17 cellular contexts compared by ENCODE assay signal in the genomic region with DNA sequence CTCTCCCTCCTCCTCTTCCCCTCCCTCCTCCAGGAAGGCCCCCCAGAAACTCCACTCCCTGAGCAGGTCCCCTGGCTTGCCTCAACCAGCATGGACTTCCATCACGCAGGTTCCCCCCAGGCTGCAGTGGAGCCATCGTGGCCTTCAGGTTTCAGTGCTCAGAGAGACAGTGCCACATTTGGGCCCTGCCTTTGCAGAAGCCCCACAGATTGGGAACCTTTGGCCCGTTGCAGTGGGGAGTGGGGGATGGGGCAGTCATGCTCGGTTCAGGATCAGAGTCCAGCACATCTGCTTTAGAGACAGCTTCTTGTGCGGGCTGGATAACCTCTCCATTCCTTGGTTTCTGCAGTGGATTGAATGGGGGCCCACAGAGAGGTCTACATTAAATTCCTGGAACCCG.
DNase-seq lines count a peak whose midpoint lies in the region; FAIRE-seq and TF ChIP-seq lines count a peak whose summit lies in the region.
"Had no signal": no experiment of that assay in that cellular context is flagged by ENCODE, and none has a peak within 500 bp of the region (broad histone marks: within the 10 kb centered on the region; RNA-seq: fewer than 3 reads in every experiment).

No MANE protein-coding gene starts in this region.

- H3K9ac ChIP-seq in kidney (ENCODE audit: low read length in 2 of 2), result no peak overlapping the region
- H3K9ac ChIP-seq: BLaER1, GM23248 had no signal

- no peaks in the 10 kb centered on the region for H3K36me3 ChIP-seq in kidney (ENCODE audit: control insufficient read depth in 1 of 2, insufficient read depth in 2 of 2, low read length in 2 of 2)
- H3K36me3 ChIP-seq in osteoblast (ENCODE audit: insufficient read depth, low read length), result no peaks in the 10 kb centered on the region
- no peaks in the 10 kb centered on the region for H3K36me3 ChIP-seq in tibial artery
- no peaks in the 10 kb centered on the region for H3K36me3 ChIP-seq in brain microvascular endothelial cell (replicated peaks)

- H2AFZ ChIP-seq in osteoblast (ENCODE audit: low read length), result no peak overlapping the region
- H2AFZ ChIP-seq: GM23248 had no signal

- no peak overlapping the region for H3K27ac ChIP-seq in kidney (ENCODE audit: low read depth in 2 of 2, low read length in 2 of 2)
- H3K27ac ChIP-seq in osteoblast (ENCODE audit: low read depth, low read length), result no peak overlapping the region
- H3K27ac ChIP-seq in tibial artery, result no peak overlapping the region
- no peak overlapping the region for H3K27ac ChIP-seq in brain microvascular endothelial cell
- H3K27ac ChIP-seq: 22Rv1, BLaER1, GM23248 had no signal

- no peaks in the 10 kb centered on the region for H3K9me3 ChIP-seq in kidney (ENCODE audit: control insufficient read depth in 1 of 2, low read length in 2 of 2)
- no peaks in the 10 kb centered on the region for H3K9me3 ChIP-seq in osteoblast (ENCODE audit: low read depth, low read length)
- H3K9me3 ChIP-seq in tibial artery, result no peaks in the 10 kb centered on the region
- H3K9me3 ChIP-seq: BLaER1, Caco-2 had no signal

- peaks cover 0 to 3% of the 10 kb centered on the region in 2 donors for H3K4me1 ChIP-seq in kidney (ENCODE audit: control insufficient read depth in 1 of 2, insufficient read depth in 1 of 2, low read depth in 1 of 2, low read length in 2 of 2)
- H3K4me1 ChIP-seq in osteoblast (ENCODE audit: insufficient read depth, low read length), result no peaks in the 10 kb centered on the region
- no peaks in the 10 kb centered on the region for H3K4me1 ChIP-seq in tibial artery
- H3K4me1 ChIP-seq: Caco-2 had no signal

- H4K20me1 ChIP-seq in osteoblast (ENCODE audit: insufficient read depth, low read length), result no peaks in the 10 kb centered on the region
- H4K20me1 ChIP-seq: BLaER1 had no signal

- in situ Hi-C loops in brain microvascular endothelial cell (cut with HindIII; ENCODE audit: low pct_ligation_motif_present, low sequenced_read_pairs), result no loop called here

- no peaks in the 10 kb centered on the region for H3K27me3 ChIP-seq in osteoblast (ENCODE audit: insufficient read depth, low read length)
- no peaks in the 10 kb centered on the region for H3K27me3 ChIP-seq in tibial artery
- H3K27me3 ChIP-seq in brain microvascular endothelial cell (replicated peaks), result no peaks in the 10 kb centered on the region
- H3K27me3 ChIP-seq: BLaER1 had no signal

- no peak for TF ChIP-seq CTCF in kidney (IDR thresholded peaks at IDR 0.05; ENCODE audit: borderline replicate concordance, extremely low read depth, insufficient read depth)
- TF ChIP-seq CTCF in osteoblast (IDR thresholded peaks at IDR 0.05; ENCODE audit: extremely low read depth, low read depth, low read length), result no peak
- no peak for TF ChIP-seq CTCF in tibial artery (IDR thresholded peaks at IDR 0.05)
- TF ChIP-seq CTCF in brain microvascular endothelial cell (IDR thresholded peaks at IDR 0.05; ENCODE audit: low read depth, low read length, missing control alignments), result no peak

- intact Hi-C loops in kidney (cut with DNase I), result no loop called here
- intact Hi-C loops in tibial artery (cut with DNase I; ENCODE audit: low total_unique reads), result no loop called here

- no peaks in the 10 kb centered on the region for H3K79me2 ChIP-seq in osteoblast (ENCODE audit: insufficient read depth, low read length)

- DNase-seq in activated CD8-positive, alpha-beta memory T cell treated with anti-CD3 and anti-CD28 coated beads, Interleukin-2, amount 50 U/mL, for 48 hours, result peak; percentile 20
- DNase-seq in activated CD8-positive, alpha-beta memory T cell treated with anti-CD3 and anti-CD28 coated beads, Interleukin-2, amount 50 U/mL, for 4 hours, result no peak
- DNase-seq in kidney, result peak; percentile 27
- DNase-seq in osteoblast (ENCODE audit: insufficient read length, low spot score, missing footprints), result peak; percentile 25
- DNase-seq in tibial artery, result peak; percentile 7 to 35
- no peak for DNase-seq in NCI-H510A (lab: John Stamatoyannopoulos, UW)
- DNase-seq in brain microvascular endothelial cell, result no peak
- DNase-seq in HEK293T (ENCODE audit: extremely low spot score), result no peak
- DNase-seq: CD8-positive, alpha-beta memory T cell; IMR-90 had no signal

- CTCF ChIA-PET in HEK293T (lab: Yijun Ruan, JAX), result no interaction called here

- no peak overlapping the region for H3K4me3 ChIP-seq in kidney (ENCODE audit: low read length in 2 of 2)
- H3K4me3 ChIP-seq in osteoblast (ENCODE audit: insufficient read depth, low read length), result no peak overlapping the region
- H3K4me3 ChIP-seq in tibial artery, result no peak overlapping the region
- no peak overlapping the region for H3K4me3 ChIP-seq in brain microvascular endothelial cell (ENCODE audit: low read depth, low read length)
- H3K4me3 ChIP-seq: BLaER1, GM12878, GM23248 had no signal

- H3K4me2 ChIP-seq in osteoblast (ENCODE audit: insufficient read depth, low read length), result no peak overlapping the region
- H3K4me2 ChIP-seq: BLaER1 had no signal

- no peak for FAIRE-seq in kidney (lab: Jason Lieb, UNC)
- FAIRE-seq: GM12878, GM18507, H54 had no signal

- POLR2A ChIA-PET in HEK293T (lab: Yijun Ruan, JAX), result no interaction called here

TF ChIP-seq in HEK293T, 16 proteins besides CTCF, POLR2A, EP300 and RAD21:
- no peak for TF ChIP-seq HDGF (IDR thresholded peaks at IDR 0.05; ENCODE audit: borderline replicate concordance)
- no peak for TF ChIP-seq CTBP1 (IDR thresholded peaks at IDR 0.05; ENCODE audit: borderline replicate concordance)
- TF ChIP-seq FOXA1 (IDR thresholded peaks at IDR 0.05), result no peak
- no peak for TF ChIP-seq ELF4 (IDR thresholded peaks at IDR 0.05)
- TF ChIP-seq L3MBTL2 (conservative IDR thresholded peaks at IDR 0.05), result no peak
- no peak for TF ChIP-seq LEF1 (IDR thresholded peaks at IDR 0.05; ENCODE audit: borderline replicate concordance)
- no peak for TF ChIP-seq SUZ12 (IDR thresholded peaks at IDR 0.05)
- TF ChIP-seq FOXM1 (IDR thresholded peaks at IDR 0.05; ENCODE audit: borderline replicate concordance), result no peak
- no peak for TF ChIP-seq NFRKB (IDR thresholded peaks at IDR 0.05)
- TF ChIP-seq FOXK2 (IDR thresholded peaks at IDR 0.05), result no peak
- no peak for TF ChIP-seq BHLHE40 (IDR thresholded peaks at IDR 0.05; ENCODE audit: borderline replicate concordance)
- no peak for TF ChIP-seq TARDBP (IDR thresholded peaks at IDR 0.05)
- no peak for TF ChIP-seq ARNT (IDR thresholded peaks at IDR 0.05)
- no peak for TF ChIP-seq ZNF384 (IDR thresholded peaks at IDR 0.05)
- no peak for TF ChIP-seq SP1 (IDR thresholded peaks at IDR 0.05)
- TF ChIP-seq PKNOX1 (IDR thresholded peaks at IDR 0.05), result no peak

Comparison
In these comparisons a context has a peak if more than half of its experiments do, and no peak if none do; other contexts are left out.
1. DNase-seq: peak in activated CD8-positive, alpha-beta memory T cell treated with anti-CD3 and anti-CD28 coated beads, Interleukin-2, amount 50 U/mL, for 48 hours (single experiment), kidney (single experiment), osteoblast (single experiment) and tibial artery (2 of 2); none in activated CD8-positive, alpha-beta memory T cell treated with anti-CD3 and anti-CD28 coated beads, Interleukin-2, amount 50 U/mL, for 4 hours (single experiment), NCI-H510A (single experiment), brain microvascular endothelial cell (single experiment) and HEK293T (single experiment).